Comparison of ENCODE assay signal across 7 cellular contexts in genomic region chr22:35399678-35400334, GRCh38. TPM values are rescaled to one million over a fixed set of nuclear protein-coding genes. Genes with fewer than 3 reads are reported as not detected.
DNase-seq lines count a peak whose midpoint lies in the region; ATAC-seq, FAIRE-seq and TF ChIP-seq lines count a peak whose summit lies in the region.

TSS of gene MCM5 (plus strand) at chr22:35400140. CDS start at chr22:35400439, 299 bp downstream.

- peak; percentile 93 for DNase-seq in NCI-H2107 (lab: John Stamatoyannopoulos, UW)
- peak; percentile 95 for DNase-seq in iPS DF 4.7 (ENCODE audit: extremely low read depth, low spot score)
- peak; percentile 99 for DNase-seq in sigmoid colon

- intact Hi-C loops in sigmoid colon (cut with DNase I) = loop anchor here (2.0 kb wide), 2 partner anchors 19 to 49 kb away; partner anchors contain the start of gene HMOX1

- H3K9me3 ChIP-seq in sigmoid colon = no peaks in the 10 kb centered on the region

- WGBS in sigmoid colon, 2 donors = 3 to 4% methylated on average over 51 of the region's 51 CpGs

- H3K4me3 Mint-ChIP-seq in brain = peak within 1 kb of the TSS; percentile 96 to 99 (median 99)

- H3K36me3 Mint-ChIP-seq in brain = peaks cover 4% of the 10 kb centered on the region

- FAIRE-seq in TTC549 (lab: Jason Lieb, UNC) = peak; percentile 97

- TF ChIP-seq POLR2A in sigmoid colon (IDR thresholded peaks at IDR 0.05) = no peak

- ATAC-seq in GM18517 (IDR thresholded peaks at IDR 0.05; ENCODE audit: unreplicated experiment) (peak; percentile 90), HG03045 (IDR thresholded peaks at IDR 0.05; ENCODE audit: unreplicated experiment) (peak; percentile 95)

- H3K4me1 Mint-ChIP-seq in brain = peaks cover 28% of the 10 kb centered on the region

- peaks cover 4% of the 10 kb centered on the region for H3K27me3 Mint-ChIP-seq in brain

- H3K4me1 ChIP-seq in sigmoid colon = peaks cover 0 to 15% (median 10%) of the 10 kb centered on the region in 4 donors

- H3K4me3 ChIP-seq in sigmoid colon = peak within 1 kb of the TSS; percentile 62 to 94 (median 73)

- no peaks in the 10 kb centered on the region for H3K27me3 ChIP-seq in sigmoid colon

- no peak for TF ChIP-seq EP300 in sigmoid colon (IDR thresholded peaks at IDR 0.05)

- peak within 1 kb of the TSS; percentile 54 to 75 (median 66) for H3K27ac ChIP-seq in sigmoid colon

- peak within 1 kb of the TSS; percentile 86 to 93 (median 88) for H3K27ac Mint-ChIP-seq in brain

- peaks cover 0 to 18% (median 2%) of the 10 kb centered on the region in 4 donors for H3K36me3 ChIP-seq in sigmoid colon

- peaks cover 0 to 4% (median 0%) of the 10 kb centered on the region in 5 experiments for H3K9me3 Mint-ChIP-seq in brain

- TF ChIP-seq CTCF in brain (conservative IDR thresholded peaks at IDR 0.05) = no peak
- TF ChIP-seq CTCF in sigmoid colon (IDR thresholded peaks at IDR 0.05) = no peak

RNA-seq across cellular contexts. Expression of gene MCM5, which starts in this region (rescaled TPM):
- polyA plus RNA-seq in brain (ENCODE audit: insufficient read depth, low read depth, low replicate concordance) = 66.6 TPM
- 10 to 100 TPM in 3 of 4 donors, 1 to 10 TPM in 1; 10.0 to 15.0 (median 12.6) TPM for total RNA-seq in sigmoid colon
- polyA plus RNA-seq in sigmoid colon = 10 to 100 TPM in 2 of 3 donors, 1 to 10 TPM in 1; 9.9 to 42.6 (median 14.4) TPM

Comparison
In these comparisons a context has a peak if more than half of its experiments do, and no peak if none do; other contexts are left out.
1. Peak in every context shown above with its lines: DNase-seq, ATAC-seq, H3K4me3 ChIP-seq and H3K27ac ChIP-seq.